In genomic region chr5:135139397-135140134, GRCh38 we compare ENCODE assay signal across 9 cellular contexts.
A peak's percentile ranks its signal among the peaks of the same experiment; 100 is the strongest.
DNase-seq lines count a peak whose midpoint lies in the region; ATAC-seq, FAIRE-seq and TF ChIP-seq lines count a peak whose summit lies in the region.
"Had no signal": no experiment of that assay in that cellular context is flagged by ENCODE, and none has a peak within 500 bp of the region (broad histone marks: within the 10 kb centered on the region; RNA-seq: fewer than 3 reads in every experiment).

No MANE protein-coding gene starts in this region.

- H3K4me1 Mint-ChIP-seq in neural crest cell = no peaks in the 10 kb centered on the region

- ATAC-seq in GM18517 (IDR thresholded peaks at IDR 0.05; ENCODE audit: unreplicated experiment) (no peak), GM21576 (IDR thresholded peaks at IDR 0.05; ENCODE audit: unreplicated experiment) (no peak)

- FAIRE-seq in kidney (lab: Jason Lieb, UNC) = no peak

- no peak overlapping the region for H3K9ac ChIP-seq in kidney (ENCODE audit: low read length in 2 of 2)

- peak overlapping the region; percentile 16 for H3K27ac Mint-ChIP-seq in neural crest cell (ENCODE audit: unreplicated experiment)

- no peaks in the 10 kb centered on the region for H3K4me1 ChIP-seq in kidney (ENCODE audit: control insufficient read depth in 1 of 2, insufficient read depth in 1 of 2, low read depth in 1 of 2, low read length in 2 of 2)

- H3K36me3 ChIP-seq in kidney (ENCODE audit: control insufficient read depth in 1 of 2, insufficient read depth in 2 of 2, low read length in 2 of 2) = no peaks in the 10 kb centered on the region

- H3K27ac ChIP-seq in kidney (ENCODE audit: low read depth in 2 of 2, low read length in 2 of 2) = no peak overlapping the region

- intact Hi-C loops in kidney (cut with DNase I) = no loop called here

- peaks cover 11% of the 10 kb centered on the region for H3K27me3 Mint-ChIP-seq in neural crest cell (ENCODE audit: low read depth)

- H3K4me3 ChIP-seq in kidney (ENCODE audit: low read length in 2 of 2) = no peak overlapping the region

- H3K9me3 Mint-ChIP-seq in neural crest cell = no peaks in the 10 kb centered on the region

- no peaks in the 10 kb centered on the region for H3K9me3 ChIP-seq in kidney (ENCODE audit: control insufficient read depth in 1 of 2, low read length in 2 of 2)

- H3K4me3 Mint-ChIP-seq in neural crest cell = no peak overlapping the region

- DNase-seq in COLO829 (ENCODE audit: low spot score) = peak; percentile 26
- peak; percentile 95 for DNase-seq in NCI-H226
- DNase-seq in dedifferentiated amniotic fluid mesenchymal stem cell (ENCODE audit: extremely low spot score) = peak; percentile 76
- no peak for DNase-seq in neural crest cell (ENCODE audit: low read depth, low spot score)
- no peak for DNase-seq in kidney
- no peak for DNase-seq in DMS 273 treated with DMSO at 0.1 percent for 48 hours (lab: John Stamatoyannopoulos, UW)
- DNase-seq: NCI-H82 had no signal

- TF ChIP-seq CTCF in neural crest cell (conservative IDR thresholded peaks at IDR 0.05) = no peak
- no peak for TF ChIP-seq CTCF in kidney (IDR thresholded peaks at IDR 0.05; ENCODE audit: borderline replicate concordance, extremely low read depth, insufficient read depth)

- no peaks in the 10 kb centered on the region for H3K36me3 Mint-ChIP-seq in neural crest cell (ENCODE audit: low read depth)

Comparison
In these comparisons a context has a peak if more than half of its experiments do, and no peak if none do; other contexts are left out.
1. DNase-seq: peak in COLO829 (single experiment), NCI-H226 (single experiment) and dedifferentiated amniotic fluid mesenchymal stem cell (single experiment); none in neural crest cell (single experiment), kidney (single experiment) and DMS 273 treated with DMSO at 0.1 percent for 48 hours (single experiment).